ENCODE assay signal across 2 cellular contexts in the genomic region with DNA sequence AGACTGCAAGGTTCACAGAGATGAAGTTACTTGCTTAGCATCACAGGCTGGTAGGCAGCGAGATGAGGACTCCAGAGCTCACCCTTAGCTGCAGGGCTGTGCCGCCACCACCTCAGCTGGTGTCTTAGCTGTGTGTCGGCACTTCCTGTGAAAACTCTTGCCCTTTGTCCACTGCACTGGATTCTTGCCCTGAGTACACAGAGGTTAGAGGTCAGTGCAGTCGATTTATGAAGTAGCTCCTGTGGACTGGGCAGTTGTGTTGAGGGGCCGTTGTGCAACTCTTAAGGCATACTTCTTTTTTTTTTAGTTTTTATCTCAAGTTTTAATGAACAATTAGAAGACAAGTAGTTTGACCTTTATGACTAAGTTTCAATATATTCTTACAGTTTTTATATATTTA.
A peak's percentile ranks its signal among the peaks of the same experiment; 100 is the strongest.
TF ChIP-seq lines count a peak whose summit lies in the region.

No MANE protein-coding gene starts in this region.

TF ChIP-seq in IMR-90, 13 proteins besides CTCF, POLR2A, EP300 and RAD21:
- TF ChIP-seq RFX5 (IDR thresholded peaks at IDR 0.05; ENCODE audit: low read depth, low read length) (no peak), MAZ (IDR thresholded peaks at IDR 0.05; ENCODE audit: borderline replicate concordance, low read depth, low read length) (no peak), CHD1 (IDR thresholded peaks at IDR 0.05; ENCODE audit: low read depth, low read length) (no peak), USF2 (IDR thresholded peaks at IDR 0.05; ENCODE audit: low read depth, low read length) (no peak)
- TF ChIP-seq, protein P1, sequence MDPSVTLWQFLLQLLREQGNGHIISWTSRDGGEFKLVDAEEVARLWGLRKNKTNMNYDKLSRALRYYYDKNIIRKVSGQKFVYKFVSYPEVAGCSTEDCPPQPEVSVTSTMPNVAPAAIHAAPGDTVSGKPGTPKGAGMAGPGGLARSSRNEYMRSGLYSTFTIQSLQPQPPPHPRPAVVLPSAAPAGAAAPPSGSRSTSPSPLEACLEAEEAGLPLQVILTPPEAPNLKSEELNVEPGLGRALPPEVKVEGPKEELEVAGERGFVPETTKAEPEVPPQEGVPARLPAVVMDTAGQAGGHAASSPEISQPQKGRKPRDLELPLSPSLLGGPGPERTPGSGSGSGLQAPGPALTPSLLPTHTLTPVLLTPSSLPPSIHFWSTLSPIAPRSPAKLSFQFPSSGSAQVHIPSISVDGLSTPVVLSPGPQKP (IDR thresholded peaks at IDR 0.05; ENCODE audit: borderline replicate concordance, low read depth, low read length) = no peak
TF ChIP-seq in IMR-90: peak in this region for 0.

TF ChIP-seq in K562, 482 proteins besides CTCF, POLR2A, EP300 and RAD21:
- TF ChIP-seq SAFB2 (IDR thresholded peaks at IDR 0.05; ENCODE audit: borderline replicate concordance, low read depth, low read length, severe bottlenecking) (no peak), THRB (CRISPR knock-in tag; conservative IDR thresholded peaks at IDR 0.05) (0 out of 2 replicates have a peak, but pooled peaks have one; percentile 13), CHCHD3 (CRISPR knock-in tag; IDR thresholded peaks at IDR 0.05) (no peak), FOXP4 (CRISPR knock-in tag; IDR thresholded peaks at IDR 0.05; ENCODE audit: borderline replicate concordance) (0 out of 2 replicates have a peak, but pooled peaks have one; percentile 30), EGR1 (conservative IDR thresholded peaks at IDR 0.05) (no peak), L3MBTL2 (IDR thresholded peaks at IDR 0.05) (no peak), FOXK2 (conservative IDR thresholded peaks at IDR 0.05 in 1 of 2, IDR thresholded peaks at IDR 0.05 in 1 of 2; ENCODE audit: low read depth in 2 of 2) (no peak)
- TF ChIP-seq, protein P2, sequence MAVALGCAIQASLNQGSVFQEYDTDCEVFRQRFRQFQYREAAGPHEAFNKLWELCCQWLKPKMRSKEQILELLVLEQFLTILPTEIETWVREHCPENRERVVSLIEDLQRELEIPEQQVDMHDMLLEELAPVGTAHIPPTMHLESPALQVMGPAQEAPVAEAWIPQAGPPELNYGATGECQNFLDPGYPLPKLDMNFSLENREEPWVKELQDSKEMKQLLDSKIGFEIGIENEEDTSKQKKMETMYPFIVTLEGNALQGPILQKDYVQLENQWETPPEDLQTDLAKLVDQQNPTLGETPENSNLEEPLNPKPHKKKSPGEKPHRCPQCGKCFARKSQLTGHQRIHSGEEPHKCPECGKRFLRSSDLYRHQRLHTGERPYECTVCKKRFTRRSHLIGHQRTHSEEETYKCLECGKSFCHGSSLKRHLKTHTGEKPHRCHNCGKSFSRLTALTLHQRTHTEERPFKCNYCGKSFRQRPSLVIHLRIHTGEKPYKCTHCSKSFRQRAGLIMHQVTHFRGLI (CRISPR knock-in tag; IDR thresholded peaks at IDR 0.05) = no peak
